In genomic region chr22:39024519-39024918, GRCh38 we compare ENCODE assay signal across 3 cellular contexts. TPM values are rescaled to one million over a fixed set of nuclear protein-coding genes. Genes with fewer than 3 reads are reported as not detected.
"Had no signal": no experiment of that assay in that cellular context is flagged by ENCODE, and none has a peak within 500 bp of the region (broad histone marks: within the 10 kb centered on the region; RNA-seq: fewer than 3 reads in every experiment).

No MANE protein-coding gene starts in this region.

RNA-seq across cellular contexts. Expression of gene APOBEC3D, which starts 3.6 kb away (rescaled TPM):
- total RNA-seq: cerebellum had no signal

RNA-seq across cellular contexts. Expression of gene APOBEC3B, which starts 42.4 kb away (rescaled TPM):
- total RNA-seq: cerebellum, vagina had no signal
- polyA plus RNA-seq: SK-N-SH had no signal

RNA-seq across cellular contexts. Expression of gene APOBEC3G, which starts 52.6 kb away (rescaled TPM):
- polyA plus RNA-seq: SK-N-SH had no signal
